ENCODE assay signal across 21 cellular contexts in the genomic region with DNA sequence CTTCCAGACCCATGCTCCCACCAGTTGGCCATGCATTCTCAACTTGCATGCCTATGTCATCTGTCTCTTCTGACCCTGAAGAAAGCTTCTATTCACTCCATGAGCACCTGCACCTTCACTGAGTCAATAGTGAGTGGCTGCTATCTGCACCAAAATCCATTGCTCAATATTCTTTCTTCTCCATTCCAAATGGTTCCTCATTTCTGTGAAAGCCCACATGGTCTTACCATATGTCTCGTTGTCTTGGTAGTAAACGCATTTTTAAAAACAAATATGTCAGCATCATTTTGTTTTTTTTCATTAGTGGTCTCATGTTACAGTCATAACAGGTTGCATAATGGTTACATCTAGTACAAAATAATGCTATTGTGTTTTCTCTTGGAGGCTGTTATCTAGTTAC.
A peak's percentile ranks its signal among the peaks of the same experiment; 100 is the strongest.
DNase-seq lines count a peak whose midpoint lies in the region; ATAC-seq and TF ChIP-seq lines count a peak whose summit lies in the region.
"Had no signal": no experiment of that assay in that cellular context is flagged by ENCODE, and none has a peak within 500 bp of the region (broad histone marks: within the 10 kb centered on the region; RNA-seq: fewer than 3 reads in every experiment).

No MANE protein-coding gene starts in this region.

- no peaks in the 10 kb centered on the region for H3K9me3 Mint-ChIP-seq in nephron
- H3K9me3 Mint-ChIP-seq in CD8-positive, alpha-beta T cell, result no peaks in the 10 kb centered on the region
- H3K9me3 Mint-ChIP-seq: memory B cell, natural killer cell had no signal

- H3K27me3 Mint-ChIP-seq in T-helper 17 cell (no peaks in the 10 kb centered on the region), nephron (ENCODE audit: low read depth) (no peaks in the 10 kb centered on the region)
- H3K27me3 Mint-ChIP-seq in CD8-positive, alpha-beta T cell (ENCODE audit: low read depth), result peaks cover 6% of the 10 kb centered on the region
- H3K27me3 Mint-ChIP-seq: memory B cell, progenitor cell of endocrine pancreas had no signal

- ATAC-seq in T-helper 17 cell (peak; percentile 36), GM21360 (IDR thresholded peaks at IDR 0.05; ENCODE audit: unreplicated experiment) (no peak)
- no peak for ATAC-seq in CD8-positive, alpha-beta T cell
- ATAC-seq: K562, natural killer cell, PC-3 had no signal

- DNase-seq in LHCN-M2 (ENCODE audit: low read depth) (peak; percentile 41), NCI-H2029 (lab: John Stamatoyannopoulos, UW) (peak; percentile 71), T-helper 17 cell (no peak), DMS153 (lab: John Stamatoyannopoulos, UW) (no peak)
- DNase-seq in CD8-positive, alpha-beta T cell, result no peak
- DNase-seq: activated CD4-positive, alpha-beta T cell treated with anti-CD3 and anti-CD28 coated beads for 4 hours; activated CD8-positive, alpha-beta memory T cell treated with anti-CD3 and anti-CD28 coated beads, Interleukin-2, amount 50 U/mL, for 4 hours; BE2C; GOT3; natural killer cell; NCI-H146; NCI-H524; PC-3; spleen had no signal

- H3K4me3 ChIP-seq in CD8-positive, alpha-beta T cell (ENCODE audit: low read depth, low read length), result no peak overlapping the region
- H3K4me3 ChIP-seq: K562, SK-N-MC, spleen, thoracic aorta had no signal

- no peak for TF ChIP-seq CTCF in nephron (IDR thresholded peaks at IDR 0.05; ENCODE audit: unreplicated experiment in 3 of 3)
- no peak for TF ChIP-seq CTCF in CD8-positive, alpha-beta T cell (IDR thresholded peaks at IDR 0.05)

- no peak overlapping the region for H3K27ac ChIP-seq in CD8-positive, alpha-beta T cell (ENCODE audit: low read depth, low read length)
- H3K27ac ChIP-seq: SK-N-MC, thoracic aorta had no signal

- no peaks in the 10 kb centered on the region for H3K36me3 ChIP-seq in CD8-positive, alpha-beta T cell (ENCODE audit: insufficient read depth, low read length)
- H3K36me3 ChIP-seq: BE2C, spleen, thoracic aorta had no signal

- intact Hi-C loops in CD8-positive, alpha-beta T cell (cut with DNase I, micrococcal nuclease), result no loop called here

- H3K4me1 ChIP-seq in CD8-positive, alpha-beta T cell (ENCODE audit: insufficient read depth, low read length), result no peaks in the 10 kb centered on the region
- H3K4me1 ChIP-seq: BE2C, spleen had no signal

- H3K27ac Mint-ChIP-seq in T-helper 17 cell (no peak overlapping the region), nephron (peak overlapping the region in 2 of 3 experiments; percentile 38 to 51)
- no peak overlapping the region for H3K27ac Mint-ChIP-seq in CD8-positive, alpha-beta T cell
- H3K27ac Mint-ChIP-seq: memory B cell, progenitor cell of endocrine pancreas had no signal

- H3K4me1 Mint-ChIP-seq in T-helper 17 cell, result no peaks in the 10 kb centered on the region
- H3K4me1 Mint-ChIP-seq in nephron, result peaks cover 1% of the 10 kb centered on the region
- no peaks in the 10 kb centered on the region for H3K4me1 Mint-ChIP-seq in CD8-positive, alpha-beta T cell (ENCODE audit: low read depth)
- H3K4me1 Mint-ChIP-seq: memory B cell, natural killer cell had no signal

- H3K27me3 ChIP-seq in CD8-positive, alpha-beta T cell (ENCODE audit: insufficient read depth, low read length), result no peaks in the 10 kb centered on the region
- H3K27me3 ChIP-seq: BE2C, spleen had no signal

- no peaks in the 10 kb centered on the region for H3K36me3 Mint-ChIP-seq in T-helper 17 cell (ENCODE audit: low read depth)
- H3K36me3 Mint-ChIP-seq in nephron (ENCODE audit: low read depth), result no peaks in the 10 kb centered on the region
- no peaks in the 10 kb centered on the region for H3K36me3 Mint-ChIP-seq in CD8-positive, alpha-beta T cell
- H3K36me3 Mint-ChIP-seq: memory B cell, natural killer cell had no signal

- CTCF ChIA-PET in CD8-positive, alpha-beta T cell (lab: Charles Lee), result no interaction called here

- H3K4me3 Mint-ChIP-seq in T-helper 17 cell, result no peak overlapping the region
- H3K4me3 Mint-ChIP-seq in nephron, result no peak overlapping the region
- H3K4me3 Mint-ChIP-seq in CD8-positive, alpha-beta T cell, result no peak overlapping the region
- H3K4me3 Mint-ChIP-seq: memory B cell, natural killer cell had no signal

- no peaks in the 10 kb centered on the region for H3K9me3 ChIP-seq in T-helper 17 cell (ENCODE audit: control insufficient read depth, low read length, poor library complexity, severe bottlenecking)
- no peaks in the 10 kb centered on the region for H3K9me3 ChIP-seq in CD8-positive, alpha-beta T cell (ENCODE audit: low read length)
- H3K9me3 ChIP-seq: BE2C, spleen, thoracic aorta had no signal

- POLR2A ChIA-PET in CD8-positive, alpha-beta T cell (lab: Charles Lee), result no interaction called here

Comparison
In these comparisons a context has a peak if more than half of its experiments do, and no peak if none do; other contexts are left out.
1. DNase-seq: peak in LHCN-M2 (single experiment) and NCI-H2029 (single experiment); none in T-helper 17 cell (0 of 3), DMS153 (single experiment) and CD8-positive, alpha-beta T cell (0 of 7).
2. H3K27ac Mint-ChIP-seq: peak in nephron (2 of 3); none in T-helper 17 cell (single experiment) and CD8-positive, alpha-beta T cell (single experiment).